In the genomic region with DNA sequence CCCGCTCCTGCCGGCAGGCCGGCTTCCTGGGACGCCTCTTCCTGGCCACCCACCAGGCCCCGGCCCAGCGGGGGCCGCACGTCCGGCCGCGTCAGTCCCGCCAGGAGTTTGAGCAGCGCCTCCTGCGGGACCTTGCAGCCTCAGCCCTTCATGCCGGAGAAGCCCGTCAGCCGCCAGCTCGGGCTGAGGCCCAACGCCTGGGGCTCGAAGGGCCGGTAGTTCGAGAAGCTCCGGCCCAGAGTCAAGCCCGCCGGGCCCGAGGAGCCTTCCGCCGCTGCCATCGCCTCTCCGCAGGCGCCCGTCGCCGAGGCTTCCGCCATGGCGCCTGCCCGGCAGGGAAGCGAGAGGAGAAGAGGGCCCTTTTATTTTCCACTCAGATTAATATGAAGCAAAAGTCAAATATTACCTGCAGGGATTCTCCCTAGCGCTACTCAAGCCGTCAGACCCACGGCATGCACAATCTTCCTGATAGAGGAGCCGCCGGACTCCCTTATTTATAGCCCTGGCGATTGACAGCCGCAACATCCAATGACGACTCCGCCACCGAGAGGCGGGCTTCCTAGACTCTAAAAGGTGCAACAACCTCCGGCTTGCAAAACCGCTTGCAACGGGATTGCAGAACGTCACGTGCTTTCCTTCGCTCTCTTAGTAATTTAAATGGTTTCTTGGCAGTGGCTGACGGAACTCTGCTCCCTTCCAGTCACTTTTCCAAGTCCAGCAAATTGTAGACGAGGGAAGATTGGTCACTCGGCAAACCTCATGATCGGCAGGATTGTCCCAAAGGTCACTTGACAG, we compare ENCODE assay signal across 8 cellular contexts. TPM values are rescaled to one million over a fixed set of nuclear protein-coding genes. Genes with fewer than 3 reads are reported as not detected.
DNase-seq lines count a peak whose midpoint lies in the region; TF ChIP-seq lines count a peak whose summit lies in the region.

SEPHS2 (minus strand) TSS at position 467 of the 795 bp plus-strand sequence; CDS start at position 320, 147 bp downstream.

- H3K4me3 ChIP-seq in GM06990 (replicated peaks; ENCODE audit: low read depth, low read length) (peak within 1 kb of the TSS; percentile 92), HFF-Myc (replicated peaks; ENCODE audit: low read depth, low read length) (peak within 1 kb of the TSS; percentile 85), thymus (ENCODE audit: low read length) (peak within 1 kb of the TSS; percentile 100)

- H3K36me3 ChIP-seq in GM06990 (ENCODE audit: control insufficient read depth, insufficient read depth, low read length): peaks cover 1% of the 10 kb centered on the region
- no peaks in the 10 kb centered on the region for H3K36me3 ChIP-seq in thymus (ENCODE audit: control insufficient read depth, insufficient read depth)

- H3K27me3 ChIP-seq in GM06990 (replicated peaks; ENCODE audit: control insufficient read depth, insufficient read depth, low read length) (no peaks in the 10 kb centered on the region), thymus (ENCODE audit: control insufficient read depth, insufficient read depth) (no peaks in the 10 kb centered on the region)

- peaks cover 13% of the 10 kb centered on the region for H3K36me3 Mint-ChIP-seq in activated naive CD8-positive, alpha-beta T cell
- peaks cover 19% of the 10 kb centered on the region for H3K36me3 Mint-ChIP-seq in osteocyte (ENCODE audit: unreplicated experiment)

- H3K4me3 Mint-ChIP-seq in activated naive CD8-positive, alpha-beta T cell: peak within 1 kb of the TSS; percentile 93
- peak within 1 kb of the TSS; percentile 85 for H3K4me3 Mint-ChIP-seq in osteocyte (ENCODE audit: unreplicated experiment)

- no peaks in the 10 kb centered on the region for H3K27me3 Mint-ChIP-seq in activated naive CD8-positive, alpha-beta T cell
- H3K27me3 Mint-ChIP-seq in osteocyte (ENCODE audit: unreplicated experiment): no peaks in the 10 kb centered on the region

- H3K4me1 ChIP-seq in thymus (ENCODE audit: control insufficient read depth, insufficient read depth, low read length): peaks cover 24% of the 10 kb centered on the region

- intact Hi-C loops in head of caudate nucleus (cut with DNase I): loop anchor here (5.0 kb wide), 1 partner anchor 82 kb away; the partner anchor contains the start of gene ZNF768

- H3K9me3 ChIP-seq in thymus (ENCODE audit: control insufficient read depth): no peaks in the 10 kb centered on the region

- H3K27ac Mint-ChIP-seq in activated naive CD8-positive, alpha-beta T cell: peak within 1 kb of the TSS; percentile 98
- peak within 1 kb of the TSS; percentile 87 for H3K27ac Mint-ChIP-seq in osteocyte (ENCODE audit: unreplicated experiment)

- TF ChIP-seq CTCF in GM06990 (IDR thresholded peaks at IDR 0.05; ENCODE audit: insufficient read depth, low read length, poor library complexity, severe bottlenecking) (peak; percentile 44), HFF-Myc (IDR thresholded peaks at IDR 0.05; ENCODE audit: low read depth, low read length, missing control alignments) (peak; percentile 38), osteocyte (IDR thresholded peaks at IDR 0.05) (peak; percentile 62)

- 1% methylated on average over 59 of the region's 59 CpGs for WGBS in thymus

- no peaks in the 10 kb centered on the region for H3K9me3 Mint-ChIP-seq in activated naive CD8-positive, alpha-beta T cell (ENCODE audit: low read depth)
- H3K9me3 Mint-ChIP-seq in osteocyte (ENCODE audit: unreplicated experiment): peaks cover 4% of the 10 kb centered on the region

- peak within 1 kb of the TSS; percentile 95 for H3K27ac ChIP-seq in thymus (ENCODE audit: low read depth)

- H3K4me1 Mint-ChIP-seq in activated naive CD8-positive, alpha-beta T cell (ENCODE audit: low read depth): peaks cover 41% of the 10 kb centered on the region
- H3K4me1 Mint-ChIP-seq in osteocyte (ENCODE audit: unreplicated experiment): peaks cover 20% of the 10 kb centered on the region

- DNase-seq in GM06990 (ENCODE audit: extremely low read depth, insufficient read length) (peak; percentile 93), HFF-Myc (ENCODE audit: extremely low read depth, low read depth) (peak; percentile 89), NCI-H1092 treated with DMSO at 0.1 percent for 48 hours (lab: John Stamatoyannopoulos, UW) (peak; percentile 92), SKM-1 (lab: John Stamatoyannopoulos, UW; ENCODE audit: unreplicated experiment) (peak; percentile 98), head of caudate nucleus (peak; percentile 91 to 99 (median 97)), osteocyte (ENCODE audit: extremely low spot score, unreplicated experiment) (peak; percentile 97)

RNA-seq across cellular contexts. Expression of gene SEPHS2, which starts in this region (rescaled TPM):
- 41.2 and 42.5 TPM in 2 replicates for total RNA-seq in osteocyte
- polyA plus RNA-seq in thymus: 63.9 TPM

Comparison
In these comparisons a context has a peak if more than half of its experiments do, and no peak if none do; other contexts are left out.
1. Peak in every context shown above with its lines: DNase-seq, H3K4me3 ChIP-seq and H3K27ac ChIP-seq.